8 cellular contexts compared by ENCODE assay signal in the genomic region with DNA sequence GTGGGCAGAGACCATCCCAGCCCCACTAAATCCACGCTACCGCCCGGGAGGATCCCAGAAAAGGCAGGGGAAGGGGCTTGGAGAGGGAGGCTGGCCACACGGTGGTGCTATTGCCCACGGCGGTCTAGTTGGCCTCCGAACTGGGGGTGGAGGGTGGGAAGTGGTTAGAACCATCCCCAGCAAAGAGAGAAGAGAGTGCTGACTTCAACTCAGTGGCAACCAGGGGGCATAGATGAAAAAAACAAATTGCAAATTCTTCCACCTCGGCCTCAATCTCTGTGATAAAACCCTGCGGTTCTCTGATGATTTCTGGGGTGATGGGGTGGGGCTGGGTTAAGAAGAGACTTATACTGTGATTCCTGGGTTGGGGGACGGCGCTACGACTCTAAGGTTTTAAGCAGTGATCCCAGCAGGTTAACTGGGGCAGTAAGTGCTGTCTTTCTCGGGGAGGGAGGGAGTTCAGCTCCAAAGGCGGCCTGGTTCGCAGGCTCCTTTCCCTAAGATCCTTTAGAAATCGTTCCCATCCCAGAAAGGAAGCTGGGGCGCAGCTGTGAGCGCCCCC.
A peak's percentile ranks its signal among the peaks of the same experiment; 100 is the strongest.
DNase-seq lines count a peak whose midpoint lies in the region; ATAC-seq and TF ChIP-seq lines count a peak whose summit lies in the region.

No MANE protein-coding gene starts in this region.

- H3K4me3 ChIP-seq in HUES64 (ENCODE audit: low read length) = peak overlapping the region; percentile 66
- no peak overlapping the region for H3K4me3 ChIP-seq in PC-9

- intact Hi-C loops in PC-9 (cut with micrococcal nuclease; ENCODE audit: unreplicated experiment) = loop anchor here (1.0 to 10.0 kb wide), 7 partner anchors 99 to 1025 kb away; a partner anchor contains a TSS

- WGBS in HUES64 = 2% methylated on average over 16 of the region's 18 CpGs

- H3K27me3 ChIP-seq in HUES64 (ENCODE audit: insufficient read depth, low read length) = peaks cover 22% of the 10 kb centered on the region
- no peaks in the 10 kb centered on the region for H3K27me3 ChIP-seq in PC-9 (ENCODE audit: insufficient read depth, low read depth)

- H3K4me1 ChIP-seq in HUES64 (ENCODE audit: insufficient read depth, low read length) (peaks cover 8% of the 10 kb centered on the region; the same call in 1 of the 2 replicates), PC-9 (replicated peaks; ENCODE audit: insufficient read depth) (no peaks in the 10 kb centered on the region)

- no peak overlapping the region for H2AFZ ChIP-seq in PC-9

- H3K4me2 ChIP-seq in PC-9 = no peak overlapping the region

- H3K36me3 ChIP-seq in HUES64 (ENCODE audit: insufficient read depth, low read length) (no peaks in the 10 kb centered on the region), PC-9 (ENCODE audit: low read depth) (no peaks in the 10 kb centered on the region)

- CTCF ChIA-PET in PC-9 (lab: Charles Lee) = interaction anchor here (0.6 to 1.7 kb wide), 7 partner anchors 44 to 988 kb away, joined by 3 to 13 read pairs (median 6); no protein-coding TSS in a partner anchor

- no TSS peak for BruUV-seq in PC-9 (replicated peaks; lab: Mats Ljungman, UMichigan)

- no peaks in the 10 kb centered on the region for H4K20me1 ChIP-seq in PC-9 (ENCODE audit: insufficient read depth)

- TF ChIP-seq CTCF in PC-9 (conservative IDR thresholded peaks at IDR 0.05) = peak; percentile 73

- no peaks in the 10 kb centered on the region for H3K79me2 ChIP-seq in PC-9 (ENCODE audit: low read depth)

- peak overlapping the region; percentile 12 for H3K9ac ChIP-seq in HUES64 (ENCODE audit: low read depth, low read length)

- POLR2A ChIA-PET in PC-9 (lab: Charles Lee; ENCODE audit: unreplicated experiment) = interaction anchor here (0.6 to 1.0 kb wide), 2 partner anchors 248 to 874 kb away, joined by 3 to 6 read pairs; a partner anchor contains a TSS

- DNase-seq in NCI-H187 (lab: John Stamatoyannopoulos, UW) (peak; percentile 35 to 39), NCI-H187 treated with DMSO at 0.1 percent for 48 hours (lab: John Stamatoyannopoulos, UW) (no peak), PC-9 (peak in 1 of 2 experiments; percentile 67), mucosa of gallbladder (ENCODE audit: low spot score) (peak; percentile 80)
- DNase-seq in activated T-cell treated with anti-CD3 and anti-CD28 coated beads, Interleukin-2, amount 50 U/mL, for 48 hours = peak; percentile 88 to 89
- DNase-seq in stimulated activated CD8-positive, alpha-beta memory T cell treated with anti-CD3 and anti-CD28 coated beads, Interleukin-2, amount 100 ng/mL, for 48 hours (ENCODE audit: low read depth in 2 of 2) = peak; percentile 76 to 78

- peak overlapping the region; percentile 93; the same call in 1 of the 2 replicates for H3K27ac ChIP-seq in HUES64 (ENCODE audit: low read depth, low read length)
- no peak overlapping the region for H3K27ac ChIP-seq in PC-9

- H3K9me2 ChIP-seq in PC-9 (ENCODE audit: insufficient read depth) = no peaks in the 10 kb centered on the region

- peak; percentile 74 for ATAC-seq in esophagus mucosa

- H3F3A ChIP-seq in PC-9 (ENCODE audit: insufficient read depth, low read depth) = no peaks in the 10 kb centered on the region

- H3K9me3 ChIP-seq in HUES64 (ENCODE audit: insufficient read depth, low read depth, low read length) (no peaks in the 10 kb centered on the region), PC-9 (ENCODE audit: insufficient read depth, low read depth) (no peaks in the 10 kb centered on the region)
